ENCODE assay signal across 30 cellular contexts in the genomic region with DNA sequence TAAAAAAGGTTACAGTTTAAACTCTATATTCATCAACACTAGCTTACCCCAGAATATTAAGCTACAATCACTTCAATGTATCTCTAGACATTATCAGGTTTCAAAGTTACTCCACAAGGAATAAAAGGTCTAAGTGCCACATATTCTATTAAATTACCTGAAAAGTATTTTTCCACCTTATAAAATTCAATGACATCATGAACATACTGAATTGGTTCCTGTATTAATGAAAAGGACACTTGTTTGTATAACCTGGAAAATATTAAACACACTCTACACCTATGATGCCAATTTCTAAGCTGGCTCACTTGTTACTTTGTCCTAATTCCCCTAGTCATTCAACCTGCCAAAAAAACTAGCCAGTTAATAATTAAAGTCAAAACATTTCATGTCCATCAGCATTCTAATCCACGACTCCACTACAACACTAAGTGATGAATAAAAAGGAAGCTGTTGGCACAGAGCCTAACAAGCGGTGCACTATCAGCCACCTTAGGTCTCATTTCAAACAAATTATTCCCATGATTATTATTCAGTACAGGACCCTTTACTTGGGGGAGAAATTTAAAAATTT. TPM values are rescaled to one million over a fixed set of nuclear protein-coding genes. Genes with fewer than 3 reads are reported as not detected.
A peak's percentile ranks its signal among the peaks of the same experiment; 100 is the strongest.
DNase-seq lines count a peak whose midpoint lies in the region; ATAC-seq, FAIRE-seq and TF ChIP-seq lines count a peak whose summit lies in the region.
"Had no signal": no experiment of that assay in that cellular context is flagged by ENCODE, and none has a peak within 500 bp of the region (broad histone marks: within the 10 kb centered on the region; RNA-seq: fewer than 3 reads in every experiment).

No MANE protein-coding gene starts in this region.

- H3K27ac ChIP-seq in HEK293 (ENCODE audit: extremely low read depth, low read depth, low read length) (no peak overlapping the region), endothelial cell of umbilical vein (ENCODE audit: insufficient read depth, low read depth, low read length) (no peak overlapping the region)
- H3K27ac ChIP-seq: colonic mucosa, esophagus squamous epithelium, KMS-11, lower lobe of right lung, neutrophil, SK-N-MC had no signal

- ATAC-seq in activated CD8-positive, alpha-beta T cell treated with anti-CD3 and anti-CD28 coated beads for 36 hours: no peak
- no peak for ATAC-seq in activated CD8-positive, alpha-beta T cell treated with anti-CD3 and anti-CD28 coated beads, Interleukin-2, amount 10 ng/mL, durations not matched to agents 7 days and 5 days
- ATAC-seq in HG03439 (IDR thresholded peaks at IDR 0.05; ENCODE audit: unreplicated experiment): no peak
- ATAC-seq in HG02938 (IDR thresholded peaks at IDR 0.05; ENCODE audit: unreplicated experiment): no peak
- ATAC-seq: activated CD8-positive, alpha-beta memory T cell treated with anti-CD3 and anti-CD28 coated beads, Interleukin-2, amount 10 ng/mL, durations not matched to agents 7 days and 5 days; effector memory CD8-positive, alpha-beta T cell; GM12878; GM23338; lower lobe of right lung had no signal

- no peak for DNase-seq in activated CD8-positive, alpha-beta T cell treated with anti-CD3 and anti-CD28 coated beads for 36 hours
- DNase-seq in activated CD8-positive, alpha-beta T cell treated with anti-CD3 and anti-CD28 coated beads, Interleukin-2, amount 10 ng/mL, durations not matched to agents 7 days and 5 days: no peak
- peak; percentile 36 for DNase-seq in endothelial cell of umbilical vein (ENCODE audit: low read depth, low spot score)
- no peak for DNase-seq in HuH-7.5 (ENCODE audit: low spot score)
- DNase-seq: activated CD4-positive, alpha-beta T cell treated with anti-CD3 and anti-CD28 coated beads for 48 hours; activated CD8-positive, alpha-beta memory T cell treated with anti-CD3 and anti-CD28 coated beads, Interleukin-2, amount 10 ng/mL, durations not matched to agents 7 days and 5 days; Caco-2; colonic mucosa; effector memory CD8-positive, alpha-beta T cell; esophagus squamous epithelium; islet precursor cell; lower lobe of right lung; NCI-H187 treated with DMSO at 0.1 percent for 48 hours; NCI-H226; NCI-H748 treated with DMSO at 0.1 percent for 48 hours; stimulated activated CD4-positive, alpha-beta T cell treated with anti-CD3 and anti-CD28 coated beads, Interleukin-1b, Interleukin-23, amount 100 ng/mL, for 48 hours had no signal

- no peak for TF ChIP-seq POLR2A in endothelial cell of umbilical vein (IDR thresholded peaks at IDR 0.05; ENCODE audit: low read depth, low read length)

- peaks cover 35% of the 10 kb centered on the region for H3K36me3 Mint-ChIP-seq in activated CD8-positive, alpha-beta T cell treated with anti-CD3 and anti-CD28 coated beads for 36 hours (ENCODE audit: low read depth)
- peaks cover 52% of the 10 kb centered on the region for H3K36me3 Mint-ChIP-seq in activated CD8-positive, alpha-beta T cell treated with anti-CD3 and anti-CD28 coated beads, Interleukin-2, amount 10 ng/mL, durations not matched to agents 7 days and 5 days (ENCODE audit: low read depth)
- H3K36me3 Mint-ChIP-seq in nephron (ENCODE audit: low read depth): peaks cover 52% of the 10 kb centered on the region

- H3K9me3 ChIP-seq in HEK293 (ENCODE audit: control insufficient read depth, insufficient read depth, low read depth, low read length) (no peaks in the 10 kb centered on the region), endothelial cell of umbilical vein (replicated peaks; ENCODE audit: control insufficient read depth, insufficient read depth, low read length) (no peaks in the 10 kb centered on the region)
- H3K9me3 ChIP-seq: Caco-2, colonic mucosa, esophagus squamous epithelium, lower lobe of right lung, neutrophil had no signal

- H4K20me1 ChIP-seq in endothelial cell of umbilical vein (replicated peaks; ENCODE audit: control insufficient read depth, extremely low read depth, insufficient read depth, low read length): peaks cover 15% of the 10 kb centered on the region

- peaks cover 78% of the 10 kb centered on the region for H3K79me2 ChIP-seq in endothelial cell of umbilical vein (ENCODE audit: control insufficient read depth, insufficient read depth, low read length)

- no peaks in the 10 kb centered on the region for H3K27me3 ChIP-seq in endothelial cell of umbilical vein (ENCODE audit: control insufficient read depth in 2 of 2, insufficient read depth in 2 of 2, low read length in 2 of 2)
- H3K27me3 ChIP-seq: colonic mucosa, esophagus squamous epithelium, neutrophil had no signal

- H3K4me2 ChIP-seq in endothelial cell of umbilical vein (ENCODE audit: insufficient read depth, low read length): no peak overlapping the region
- H3K4me2 ChIP-seq: GM23338, KMS-11 had no signal

- no TSS peak for BruUV-seq in endothelial cell of umbilical vein (replicated peaks; lab: Mats Ljungman, UMichigan)

- peak overlapping the region; percentile 23 for H3K27ac Mint-ChIP-seq in activated CD8-positive, alpha-beta T cell treated with anti-CD3 and anti-CD28 coated beads for 36 hours
- no peak overlapping the region for H3K27ac Mint-ChIP-seq in activated CD8-positive, alpha-beta T cell treated with anti-CD3 and anti-CD28 coated beads, Interleukin-2, amount 10 ng/mL, durations not matched to agents 7 days and 5 days
- peak overlapping the region; percentile 24 to 64 (median 60) for H3K27ac Mint-ChIP-seq in nephron
- H3K27ac Mint-ChIP-seq: activated CD8-positive, alpha-beta memory T cell treated with anti-CD3 and anti-CD28 coated beads, Interleukin-2, amount 10 ng/mL, durations not matched to agents 7 days and 5 days; activated T-helper 2 cell treated with anti-CD3 and anti-CD28 coated beads, Interferon-gamma antibody, Interleukin-2, Interleukin-4, amounts not matched to agents 10 μg/mL and 5 μg/mL and 100 μg/mL, durations not matched to agents 14 hours and 24 hours and 36 hours; GM23338 had no signal

- FAIRE-seq in endothelial cell of umbilical vein (lab: Jason Lieb, UNC): no peak
- FAIRE-seq: A204.1, frontal cortex, GM12878 had no signal

- H3K4me1 ChIP-seq in HEK293 (ENCODE audit: control insufficient read depth, insufficient read depth, low read length) (peaks cover 29% of the 10 kb centered on the region), endothelial cell of umbilical vein (ENCODE audit: control insufficient read depth, extremely low read depth, insufficient read depth, low read length) (no peaks in the 10 kb centered on the region)
- H3K4me1 ChIP-seq: colonic mucosa had no signal

- no peaks in the 10 kb centered on the region for H3K9me1 ChIP-seq in endothelial cell of umbilical vein (replicated peaks; ENCODE audit: control insufficient read depth, extremely low read depth, insufficient read depth, low read length)

- peaks cover 46% of the 10 kb centered on the region for H3K4me1 Mint-ChIP-seq in activated CD8-positive, alpha-beta T cell treated with anti-CD3 and anti-CD28 coated beads for 36 hours (ENCODE audit: low read depth)
- peaks cover 15% of the 10 kb centered on the region for H3K4me1 Mint-ChIP-seq in activated CD8-positive, alpha-beta T cell treated with anti-CD3 and anti-CD28 coated beads, Interleukin-2, amount 10 ng/mL, durations not matched to agents 7 days and 5 days (ENCODE audit: low read depth)
- H3K4me1 Mint-ChIP-seq in nephron: peaks cover 44% of the 10 kb centered on the region

- no peak overlapping the region for H2AFZ ChIP-seq in endothelial cell of umbilical vein (ENCODE audit: low read depth, low read length)
- H2AFZ ChIP-seq: GM23338 had no signal

- no peaks in the 10 kb centered on the region for H3K27me3 Mint-ChIP-seq in activated CD8-positive, alpha-beta T cell treated with anti-CD3 and anti-CD28 coated beads for 36 hours
- H3K27me3 Mint-ChIP-seq in activated CD8-positive, alpha-beta T cell treated with anti-CD3 and anti-CD28 coated beads, Interleukin-2, amount 10 ng/mL, durations not matched to agents 7 days and 5 days (ENCODE audit: low read depth): no peaks in the 10 kb centered on the region
- H3K27me3 Mint-ChIP-seq in nephron (ENCODE audit: low read depth): no peaks in the 10 kb centered on the region
- H3K27me3 Mint-ChIP-seq: activated CD8-positive, alpha-beta memory T cell treated with anti-CD3 and anti-CD28 coated beads, Interleukin-2, amount 10 ng/mL, durations not matched to agents 7 days and 5 days; brain; effector memory CD8-positive, alpha-beta T cell had no signal

- H3K36me3 ChIP-seq in HEK293 (ENCODE audit: control insufficient read depth in 2 of 2, insufficient read depth in 1 of 2, low read length in 2 of 2): peaks cover 53 to 69% of the 10 kb centered on the region in 2 experiments
- H3K36me3 ChIP-seq in endothelial cell of umbilical vein (ENCODE audit: control insufficient read depth in 2 of 2, extremely low read depth in 1 of 2, insufficient read depth in 2 of 2, low read length in 2 of 2): peaks cover 2 to 9% of the 10 kb centered on the region in 2 experiments
- H3K36me3 ChIP-seq: colonic mucosa had no signal

- H3K4me3 ChIP-seq in HEK293 (ENCODE audit: low read depth, low read length) (no peak overlapping the region), endothelial cell of umbilical vein (replicated peaks in 1 of 3; ENCODE audit: insufficient read depth in 1 of 3, low read depth in 1 of 3, low read length in 3 of 3) (no peak overlapping the region)
- H3K4me3 ChIP-seq: colonic mucosa, esophagus squamous epithelium, GM12878, GM23338, lower lobe of right lung, SK-N-MC had no signal

- no peak overlapping the region for H3K9ac ChIP-seq in endothelial cell of umbilical vein (replicated peaks; ENCODE audit: extremely low read depth, insufficient read depth, low read length)
- H3K9ac ChIP-seq: KMS-11 had no signal

- no peak for TF ChIP-seq CTCF in activated CD8-positive, alpha-beta T cell treated with anti-CD3 and anti-CD28 coated beads for 36 hours (IDR thresholded peaks at IDR 0.05)
- TF ChIP-seq CTCF in HEK293 (tag by site-specific recombination; IDR thresholded peaks at IDR 0.05) (no peak), endothelial cell of umbilical vein (IDR thresholded peaks at IDR 0.05; ENCODE audit: extremely low read depth in 1 of 2, insufficient read depth in 1 of 2, low read depth in 1 of 2, low read length in 2 of 2) (no peak), nephron (IDR thresholded peaks at IDR 0.05; ENCODE audit: unreplicated experiment in 3 of 3) (no peak)

- intact Hi-C loops in activated CD8-positive, alpha-beta T cell treated with anti-CD3 and anti-CD28 coated beads for 36 hours (cut with micrococcal nuclease): no loop called here
- intact Hi-C loops in endothelial cell of umbilical vein (cut with micrococcal nuclease): no loop called here

- dilution Hi-C loops in endothelial cell of umbilical vein (cut with MboI; ENCODE audit: extremely low pct_ligation_motif_present, low sequenced_read_pairs): no loop called here

- CTCF ChIA-PET in activated CD8-positive, alpha-beta T cell treated with anti-CD3 and anti-CD28 coated beads for 36 hours (lab: Charles Lee): interaction anchor here (1.2 to 3.2 kb wide), 6 partner anchors 10 to 640 kb away, joined by 4 to 10 read pairs (median 7); no protein-coding TSS in a partner anchor
- CTCF ChIA-PET in activated CD8-positive, alpha-beta T cell treated with anti-CD3 and anti-CD28 coated beads, Interleukin-2, amount 10 ng/mL, durations not matched to agents 7 days and 5 days (lab: Charles Lee): interaction anchor here (0.9 to 3.0 kb wide), 4 partner anchors 8 to 57 kb away, joined by 3 to 19 read pairs (median 6); no protein-coding TSS in a partner anchor
- CTCF ChIA-PET in HEK293 (lab: Yijun Ruan, JAX): interaction anchor here (0.6 to 2.4 kb wide), 5 partner anchors 12 to 61 kb away, joined by 3 to 12 read pairs (median 4); no protein-coding TSS in a partner anchor
- CTCF ChIA-PET in endothelial cell of umbilical vein (lab: Charles Lee): interaction anchor here (0.7 to 2.5 kb wide), 6 partner anchors 9 to 57 kb away, joined by 3 to 13 read pairs (median 4); partner anchors contain the start of gene MED13

- POLR2A ChIA-PET in activated CD8-positive, alpha-beta T cell treated with anti-CD3 and anti-CD28 coated beads for 36 hours (lab: Charles Lee): interaction anchor here (0.6 to 1.9 kb wide), 3 partner anchors 10 to 43 kb away, joined by 3 to 4 read pairs (median 3); partner anchors contain the start of gene MED13
- POLR2A ChIA-PET in activated CD8-positive, alpha-beta T cell treated with anti-CD3 and anti-CD28 coated beads, Interleukin-2, amount 10 ng/mL, durations not matched to agents 7 days and 5 days (lab: Charles Lee): interaction anchor here (0.7 to 1.4 kb wide), 3 partner anchors 12 to 190 kb away, joined by 4 to 8 read pairs (median 5); no protein-coding TSS in a partner anchor
- POLR2A ChIA-PET in HEK293 (lab: Yijun Ruan, JAX): interaction anchor here (0.8 to 1.0 kb wide), 2 partner anchors 13 to 34 kb away, joined by 3 to 4 read pairs; no protein-coding TSS in a partner anchor
- POLR2A ChIA-PET in endothelial cell of umbilical vein (lab: Charles Lee): interaction anchor here (1.6 kb wide), 1 partner anchor 13 kb away, joined by 4 read pairs; no protein-coding TSS in a partner anchor

- H3K4me3 Mint-ChIP-seq in activated CD8-positive, alpha-beta T cell treated with anti-CD3 and anti-CD28 coated beads for 36 hours: no peak overlapping the region
- no peak overlapping the region for H3K4me3 Mint-ChIP-seq in activated CD8-positive, alpha-beta T cell treated with anti-CD3 and anti-CD28 coated beads, Interleukin-2, amount 10 ng/mL, durations not matched to agents 7 days and 5 days
- H3K4me3 Mint-ChIP-seq in nephron: no peak overlapping the region
- H3K4me3 Mint-ChIP-seq: activated CD8-positive, alpha-beta memory T cell treated with anti-CD3 and anti-CD28 coated beads, Interleukin-2, amount 10 ng/mL, durations not matched to agents 7 days and 5 days; effector memory CD8-positive, alpha-beta T cell; GM23338; T-helper 1 cell treated with Interleukin-12 subunit alpha and Interleukin-12 subunit beta and Interleukin-4 antibody, amounts not matched to agents 30 μg/mL and 1 μg/mL, for 36 hours had no signal

- H3K9me3 Mint-ChIP-seq in activated CD8-positive, alpha-beta T cell treated with anti-CD3 and anti-CD28 coated beads for 36 hours: no peaks in the 10 kb centered on the region
- H3K9me3 Mint-ChIP-seq in activated CD8-positive, alpha-beta T cell treated with anti-CD3 and anti-CD28 coated beads, Interleukin-2, amount 10 ng/mL, durations not matched to agents 7 days and 5 days (ENCODE audit: insufficient read depth): no peaks in the 10 kb centered on the region
- H3K9me3 Mint-ChIP-seq in nephron: no peaks in the 10 kb centered on the region
- H3K9me3 Mint-ChIP-seq: activated T-helper 2 cell treated with anti-CD3 and anti-CD28 coated beads, Interferon-gamma antibody, Interleukin-2, Interleukin-4, amounts not matched to agents 10 μg/mL and 5 μg/mL and 100 μg/mL, durations not matched to agents 14 hours and 24 hours and 36 hours; brain; effector memory CD8-positive, alpha-beta T cell; GM23338; T-helper 1 cell treated with Interleukin-12 subunit alpha and Interleukin-12 subunit beta and Interleukin-4 antibody, amounts not matched to agents 30 μg/mL and 1 μg/mL, for 36 hours had no signal

RNA-seq across cellular contexts. Expression of gene MED13, which starts 12.2 kb away (rescaled TPM):
- total RNA-seq in activated CD8-positive, alpha-beta T cell treated with anti-CD3 and anti-CD28 coated beads for 36 hours: 10 to 100 TPM; 36.2 to 36.4 TPM
- 10 to 100 TPM; 46.9 to 52.9 TPM for total RNA-seq in activated CD8-positive, alpha-beta T cell treated with anti-CD3 and anti-CD28 coated beads, Interleukin-2, amount 10 ng/mL, durations not matched to agents 7 days and 5 days
- 49.6 and 52.3 TPM in 2 replicates for total RNA-seq in endothelial cell of umbilical vein
- 10.0 and 11.6 TPM in 2 replicates for polyA plus RNA-seq in endothelial cell of umbilical vein
- 12.3 and 12.6 TPM in 2 replicates for polyA plus RNA-seq in endothelial cell of umbilical vein (2011; cell fraction: cytosol; rRNA removed)
- 40.0 and 44.5 TPM in 2 replicates for polyA plus RNA-seq in endothelial cell of umbilical vein (2011; cell fraction: nucleus; rRNA removed)
- polyA plus RNA-seq in endothelial cell of umbilical vein (2012): 17.1 and 21.4 TPM in 2 replicates
- 185 and 196 TPM in 2 replicates for polyA minus RNA-seq in endothelial cell of umbilical vein
- 45.4 TPM for polyA minus RNA-seq in endothelial cell of umbilical vein (2011; cell fraction: cytosol; rRNA and poly(A)+ RNA removed)
- polyA minus RNA-seq in endothelial cell of umbilical vein (2011; cell fraction: nucleus; rRNA and poly(A)+ RNA removed): 165 and 243 TPM in 2 replicates
